In the genomic region with DNA sequence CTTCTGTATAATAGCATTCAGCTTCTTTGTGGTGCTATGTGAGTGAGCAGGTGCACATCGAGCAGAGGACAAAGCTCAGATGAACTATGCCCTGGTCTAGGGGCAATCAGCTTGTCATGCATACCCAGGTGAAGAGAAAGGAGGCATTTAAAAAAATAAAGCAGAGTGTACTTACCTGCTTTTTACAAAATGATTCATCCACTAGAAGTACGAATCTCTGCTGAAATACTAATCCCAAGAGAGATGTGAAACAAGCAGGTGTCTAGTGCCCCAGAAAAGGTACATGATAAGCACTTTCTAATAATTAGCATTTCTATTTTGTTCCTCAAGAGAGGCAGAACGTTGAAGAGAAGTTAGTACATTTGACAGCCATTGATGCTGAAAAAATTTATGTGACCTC, we compare ENCODE assay signal across 16 cellular contexts.
"Had no signal": no experiment of that assay in that cellular context is flagged by ENCODE, and none has a peak within 500 bp of the region (broad histone marks: within the 10 kb centered on the region; RNA-seq: fewer than 3 reads in every experiment).

No MANE protein-coding gene starts in this region.

- H3K4me3 ChIP-seq: ascending aorta, breast epithelium, gastrocnemius medialis, heart left ventricle, lower lobe of right lung, sigmoid colon had no signal

- H3K27ac ChIP-seq: ascending aorta, breast epithelium, epithelial cell of prostate, gastrocnemius medialis, heart left ventricle, lower lobe of right lung, sigmoid colon, VCaP had no signal

- H3K27me3 ChIP-seq: ascending aorta, breast epithelium, gastrocnemius medialis, heart left ventricle, sigmoid colon had no signal

- DNase-seq: activated CD4-positive, alpha-beta memory T cell treated with anti-CD3 and anti-CD28 coated beads for 36 hours; activated CD4-positive, alpha-beta T cell treated with anti-CD3 and anti-CD28 coated beads for 36 hours; activated CD8-positive, alpha-beta memory T cell treated with anti-CD3 and anti-CD28 coated beads, Interleukin-2, amount 10 ng/mL, durations not matched to agents 7 days and 5 days; activated naive CD4-positive, alpha-beta T cell treated with anti-CD3 and anti-CD28 coated beads for 36 hours; activated T-cell treated with anti-CD3 and anti-CD28 coated beads, Interleukin-2, amount 50 U/mL, for 1 hour; gastrocnemius medialis; heart left ventricle; lower lobe of right lung; nephron progenitor cell; sigmoid colon; stimulated activated CD4-positive, alpha-beta T cell treated with anti-CD3 and anti-CD28 coated beads, Interleukin-1b, Interleukin-23, amount 100 ng/mL, for 48 hours; stimulated activated naive CD8-positive, alpha-beta T cell treated with anti-CD3 and anti-CD28 coated beads, Interleukin-15, amount 100 ng/mL, for 72 hours had no signal

- H3K36me3 ChIP-seq: ascending aorta, breast epithelium, gastrocnemius medialis, heart left ventricle, lower lobe of right lung, sigmoid colon had no signal

- H3K9me3 ChIP-seq: ascending aorta, breast epithelium, gastrocnemius medialis, heart left ventricle, lower lobe of right lung, sigmoid colon had no signal

- ATAC-seq: activated CD4-positive, alpha-beta T cell treated with anti-CD3 and anti-CD28 coated beads for 36 hours; activated CD8-positive, alpha-beta memory T cell treated with anti-CD3 and anti-CD28 coated beads, Interleukin-2, amount 10 ng/mL, durations not matched to agents 7 days and 5 days; gastrocnemius medialis; heart left ventricle; lower lobe of right lung; stimulated activated naive CD8-positive, alpha-beta T cell treated with anti-CD3 and anti-CD28 coated beads, Interleukin-15, amount 100 ng/mL, for 72 hours had no signal

- H3K4me1 ChIP-seq: ascending aorta, breast epithelium, gastrocnemius medialis, heart left ventricle, lower lobe of right lung, sigmoid colon had no signal
